ENCODE assay signal across 32 cellular contexts in genomic region chr22:32858121-32858703, GRCh38. TPM values are rescaled to one million over a fixed set of nuclear protein-coding genes. Genes with fewer than 3 reads are reported as not detected.
DNase-seq lines count a peak whose midpoint lies in the region; FAIRE-seq and TF ChIP-seq lines count a peak whose summit lies in the region.
"Had no signal": no experiment of that assay in that cellular context is flagged by ENCODE, and none has a peak within 500 bp of the region (broad histone marks: within the 10 kb centered on the region; RNA-seq: fewer than 3 reads in every experiment).

No MANE protein-coding gene starts in this region.

- no peak overlapping the region for H3K4me3 ChIP-seq in HEK293 (ENCODE audit: low read depth, low read length)
- H3K4me3 ChIP-seq in bronchial epithelial cell (ENCODE audit: low read depth, low read length), result no peak overlapping the region
- H3K4me3 ChIP-seq in smooth muscle cell, result no peak overlapping the region
- H3K4me3 ChIP-seq: BLaER1 treated with 17β-estradiol and CSF1 and Interleukin-3, amounts not matched to agents 10 nM and 100 nM; coronary artery; MG63; Peyer's patch; psoas muscle had no signal

- no peaks in the 10 kb centered on the region for H3K4me1 ChIP-seq in HEK293 (ENCODE audit: control insufficient read depth, insufficient read depth, low read length)
- H3K4me1 ChIP-seq in smooth muscle cell (ENCODE audit: low read depth), result no peaks in the 10 kb centered on the region
- H3K4me1 ChIP-seq: Peyer's patch, psoas muscle had no signal

- 92% methylated on average over 3 of the region's 3 CpGs for WGBS in smooth muscle cell (ENCODE audit: low lambda C conversion rate)

- peaks cover 94% of the 10 kb centered on the region for H3F3A ChIP-seq in smooth muscle cell (ENCODE audit: low read depth)

- no peak for TF ChIP-seq CTCF in HEK293 (tag by site-specific recombination; IDR thresholded peaks at IDR 0.05)
- no peak for TF ChIP-seq CTCF in bronchial epithelial cell (IDR thresholded peaks at IDR 0.05; ENCODE audit: insufficient read depth, low read length, severe bottlenecking)
- TF ChIP-seq CTCF in smooth muscle cell (IDR thresholded peaks at IDR 0.05; ENCODE audit: borderline replicate concordance, insufficient read depth, poor library complexity, severe bottlenecking), result no peak

- DNase-seq in NCI-H2029 (lab: John Stamatoyannopoulos, UW) (peak; percentile 82), bronchial epithelial cell (ENCODE audit: low read depth) (peak; percentile 48), smooth muscle cell (lab: John Stamatoyannopoulos, UW; ENCODE audit: unreplicated experiment) (no peak), NCI-H774 (lab: John Stamatoyannopoulos, UW) (no peak), nucleus accumbens (lab: John Stamatoyannopoulos, UW) (no peak), NCI-H82 (lab: John Stamatoyannopoulos, UW) (no peak), HPDE6-E6E7 (ENCODE audit: extremely low spot score) (no peak)
- DNase-seq: activated CD4-positive, alpha-beta memory T cell treated with anti-CD3 and anti-CD28 coated beads, Interleukin-2, amount 10 ng/mL, durations not matched to agents 7 days and 5 days; activated CD4-positive, alpha-beta T cell treated with anti-CD3 and anti-CD28 coated beads for 1 hour; activated CD8-positive, alpha-beta memory T cell treated with anti-CD3 and anti-CD28 coated beads, Interleukin-2, amount 50 U/mL, for 4 hours; activated naive CD4-positive, alpha-beta T cell; activated naive CD8-positive, alpha-beta T cell treated with anti-CD3 and anti-CD28 coated beads, Interleukin-2, amount 50 U/mL, for 24 hours; effector memory CD4-positive, alpha-beta T cell; erythroblast; glutamatergic neuron; KBM-7; left colon; MG63; NCI-H1105 treated with DMSO at 0.1 percent for 48 hours; NCI-H526 treated with DMSO at 0.1 percent for 48 hours; occipital lobe; Peyer's patch; psoas muscle; SIG-M5; stimulated activated CD4-positive, alpha-beta T cell treated with anti-CD3 and anti-CD28 coated beads, Interleukin-15, amount 100 ng/mL, for 24 hours; stimulated activated CD4-positive, alpha-beta T cell treated with anti-CD3 and anti-CD28 coated beads, Interleukin-4, amount 100 ng/mL, for 4 hours had no signal

- H3K9me3 ChIP-seq in HEK293 (ENCODE audit: control insufficient read depth, insufficient read depth, low read depth, low read length) (no peaks in the 10 kb centered on the region), smooth muscle cell (replicated peaks; ENCODE audit: low read depth) (no peaks in the 10 kb centered on the region)
- H3K9me3 ChIP-seq: BLaER1 treated with 17β-estradiol and CSF1 and Interleukin-3, amounts not matched to agents 10 nM and 100 nM; MG63; Peyer's patch; psoas muscle had no signal

- no peak overlapping the region for H3K27ac ChIP-seq in HEK293 (ENCODE audit: extremely low read depth, low read depth, low read length)
- H3K27ac ChIP-seq in smooth muscle cell (ENCODE audit: low read depth), result peak overlapping the region; percentile 57
- H3K27ac ChIP-seq: BLaER1 treated with 17β-estradiol and CSF1 and Interleukin-3, amounts not matched to agents 10 nM and 100 nM; Peyer's patch; psoas muscle had no signal

- no peak overlapping the region for H2AFZ ChIP-seq in smooth muscle cell (ENCODE audit: low read depth)

- no peak overlapping the region for H3K9ac ChIP-seq in smooth muscle cell (ENCODE audit: low read depth)
- H3K9ac ChIP-seq: BLaER1 treated with 17β-estradiol and CSF1 and Interleukin-3, amounts not matched to agents 10 nM and 100 nM had no signal

- POLR2A ChIA-PET in HEK293 (lab: Yijun Ruan, JAX), result no interaction called here

- H3K27me3 ChIP-seq in bronchial epithelial cell (ENCODE audit: control insufficient read depth, insufficient read depth, low read length) (no peaks in the 10 kb centered on the region), smooth muscle cell (ENCODE audit: low read depth) (no peaks in the 10 kb centered on the region)
- H3K27me3 ChIP-seq: BLaER1 treated with 17β-estradiol and CSF1 and Interleukin-3, amounts not matched to agents 10 nM and 100 nM; MG63; Peyer's patch had no signal

- H3K4me2 ChIP-seq in smooth muscle cell, result no peak overlapping the region

- peak; percentile 75 for FAIRE-seq in bronchial epithelial cell (lab: Jason Lieb, UNC)
- FAIRE-seq: astrocyte, H1, HTR-8/SVneo had no signal

- CTCF ChIA-PET in HEK293 (lab: Yijun Ruan, JAX), result interaction anchor here (0.5 to 0.9 kb wide), 3 partner anchors 16 to 131 kb away, joined by 3 to 4 read pairs (median 3); no protein-coding TSS in a partner anchor

- H3K36me3 ChIP-seq in HEK293 (ENCODE audit: control insufficient read depth in 2 of 2, insufficient read depth in 1 of 2, low read length in 2 of 2) (peaks cover 0 to 41% of the 10 kb centered on the region in 2 experiments; a peak in 1 of 3 replicates), bronchial epithelial cell (ENCODE audit: control insufficient read depth, insufficient read depth, low read length) (peaks cover 10% of the 10 kb centered on the region), smooth muscle cell (ENCODE audit: low read depth) (peaks cover 38% of the 10 kb centered on the region)
- H3K36me3 ChIP-seq: BLaER1 treated with 17β-estradiol and CSF1 and Interleukin-3, amounts not matched to agents 10 nM and 100 nM had no signal

- H3K79me2 ChIP-seq in smooth muscle cell (ENCODE audit: low read depth), result peaks cover 3% of the 10 kb centered on the region

- H4K20me1 ChIP-seq in smooth muscle cell (ENCODE audit: low read depth), result peaks cover 100% of the 10 kb centered on the region
- H4K20me1 ChIP-seq: BLaER1 treated with 17β-estradiol and CSF1 and Interleukin-3, amounts not matched to agents 10 nM and 100 nM had no signal

TF ChIP-seq in HEK293, 187 proteins besides CTCF, POLR2A, EP300 and RAD21:
- no peak for TF ChIP-seq REPIN1 (tag by site-specific recombination; IDR thresholded peaks at IDR 0.05; ENCODE audit: low read depth)
- no peak for TF ChIP-seq IKZF3 (tag by site-specific recombination; IDR thresholded peaks at IDR 0.05)
- peak; percentile 48 for TF ChIP-seq GLIS1 (tag by site-specific recombination; IDR thresholded peaks at IDR 0.05)
- TF ChIP-seq HOXC10 (CRISPR knock-in tag; IDR thresholded peaks at IDR 0.05), result no peak
- TF ChIP-seq TSHZ1 (tag by site-specific recombination; IDR thresholded peaks at IDR 0.05; ENCODE audit: borderline replicate concordance), result no peak

RNA-seq across cellular contexts. Expression of gene TIMP3, which starts 56.7 kb away (rescaled TPM):
- 52.2 and 71.1 TPM in 2 replicates for total RNA-seq in bronchial epithelial cell
- 3,114 and 3,210 TPM in 2 replicates for total RNA-seq in smooth muscle cell
- 3,050 and 3,942 TPM in 2 replicates for polyA plus RNA-seq in smooth muscle cell
- total RNA-seq: activated CD4-positive, alpha-beta memory T cell treated with anti-CD3 and anti-CD28 coated beads, Interleukin-2, amount 10 ng/mL, durations not matched to agents 7 days and 5 days had no signal

Comparison
In these comparisons a context has a peak if more than half of its experiments do, and no peak if none do; other contexts are left out.
1. DNase-seq: peak in NCI-H2029 (single experiment) and bronchial epithelial cell (single experiment); none in smooth muscle cell (single experiment), NCI-H774 (single experiment), nucleus accumbens (0 of 56), NCI-H82 (single experiment) and HPDE6-E6E7 (single experiment).
2. RNA of gene TIMP3, which starts 56.7 kb away (total RNA-seq): 3,114 to 3,210 TPM in smooth muscle cell; 52.2 to 71.1 TPM in bronchial epithelial cell; every median in the first group is over 10 times any median in the second.